In the genomic region with DNA sequence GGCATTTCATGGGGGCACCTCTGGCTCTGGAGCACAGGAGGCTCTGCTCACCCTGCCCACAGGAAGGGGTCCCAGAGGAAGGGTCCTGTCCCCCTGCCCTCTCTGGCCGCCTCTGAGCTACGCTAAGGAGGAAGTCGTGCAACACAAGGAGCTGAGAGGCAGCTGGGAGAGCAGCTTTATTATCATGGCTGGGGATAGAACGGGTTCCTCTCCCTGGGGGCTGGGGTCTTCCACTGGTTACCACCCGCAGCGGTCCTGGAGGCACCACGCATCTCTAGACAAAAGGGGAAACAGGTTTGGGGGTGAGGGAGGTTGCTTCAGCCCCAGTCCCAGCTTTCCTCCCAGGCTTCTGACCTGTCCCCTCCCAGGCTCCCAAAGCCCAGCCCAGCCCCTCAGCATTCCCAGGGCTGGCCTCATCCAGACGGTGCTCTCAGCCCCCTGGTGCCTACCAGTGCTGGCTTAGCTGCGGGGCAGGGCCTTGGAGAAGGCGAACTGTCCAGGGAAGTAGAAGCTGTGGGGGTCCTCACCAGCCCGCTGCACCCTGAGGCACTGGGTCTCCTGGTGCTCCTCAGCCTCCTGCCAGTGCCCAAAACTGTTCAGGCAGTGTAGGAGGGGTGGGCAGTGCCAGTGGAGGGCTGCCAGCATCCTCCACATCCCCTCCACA, we compare ENCODE assay signal across 1 cellular context.
TF ChIP-seq lines count a peak whose summit lies in the region.

No MANE protein-coding gene starts in this region.

TF ChIP-seq in HEK293, 187 proteins besides CTCF, POLR2A, EP300 and RAD21:
- TF ChIP-seq, protein P1, sequence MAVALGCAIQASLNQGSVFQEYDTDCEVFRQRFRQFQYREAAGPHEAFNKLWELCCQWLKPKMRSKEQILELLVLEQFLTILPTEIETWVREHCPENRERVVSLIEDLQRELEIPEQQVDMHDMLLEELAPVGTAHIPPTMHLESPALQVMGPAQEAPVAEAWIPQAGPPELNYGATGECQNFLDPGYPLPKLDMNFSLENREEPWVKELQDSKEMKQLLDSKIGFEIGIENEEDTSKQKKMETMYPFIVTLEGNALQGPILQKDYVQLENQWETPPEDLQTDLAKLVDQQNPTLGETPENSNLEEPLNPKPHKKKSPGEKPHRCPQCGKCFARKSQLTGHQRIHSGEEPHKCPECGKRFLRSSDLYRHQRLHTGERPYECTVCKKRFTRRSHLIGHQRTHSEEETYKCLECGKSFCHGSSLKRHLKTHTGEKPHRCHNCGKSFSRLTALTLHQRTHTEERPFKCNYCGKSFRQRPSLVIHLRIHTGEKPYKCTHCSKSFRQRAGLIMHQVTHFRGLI (tag by site-specific recombination; IDR thresholded peaks at IDR 0.05) = peak; percentile 98
- peak; percentile 47 for TF ChIP-seq ZIC2 (tag by site-specific recombination; IDR thresholded peaks at IDR 0.05)
- TF ChIP-seq ZNF16 (tag by site-specific recombination; IDR thresholded peaks at IDR 0.05; ENCODE audit: low read depth) = no peak
